ENCODE assay signal across 28 cellular contexts in genomic region chr15:67369359-67369758, GRCh38.
"Had no signal": no experiment of that assay in that cellular context is flagged by ENCODE, and none has a peak within 500 bp of the region (broad histone marks: within the 10 kb centered on the region; RNA-seq: fewer than 3 reads in every experiment).

No MANE protein-coding gene starts in this region.

- H3K27ac ChIP-seq: colonic mucosa, coronary artery, dorsolateral prefrontal cortex, epithelial cell of prostate, esophagus muscularis mucosa, esophagus squamous epithelium, foreskin keratinocyte, gastrocnemius medialis, gastroesophageal sphincter, heart left ventricle, heart right ventricle had no signal

- H3K27me3 Mint-ChIP-seq: dendritic cell treated with granulocyte-macrophage colony-stimulating factor and Interleukin-4, amounts not matched to agents 40 ng/mL and 50 ng/mL, for 4 days had no signal

- H3K9me3 Mint-ChIP-seq: dendritic cell treated with granulocyte-macrophage colony-stimulating factor and Interleukin-4, amounts not matched to agents 40 ng/mL and 50 ng/mL, for 4 days; effector memory CD8-positive, alpha-beta T cell; endodermal cell had no signal

- H3K36me3 ChIP-seq: colonic mucosa, esophagus muscularis mucosa, esophagus squamous epithelium, gastrocnemius medialis, gastroesophageal sphincter, heart left ventricle, heart right ventricle had no signal

- DNase-seq: colonic mucosa; cortex of kidney; dermis blood vessel endothelial cell; dorsolateral prefrontal cortex; effector CD4-positive, alpha-beta T cell; effector CD8-positive, alpha-beta T cell; effector memory CD4-positive, alpha-beta T cell; effector memory CD8-positive, alpha-beta T cell; endodermal cell; esophagus squamous epithelium; foreskin fibroblast; foreskin keratinocyte; foreskin melanocyte; gastrocnemius medialis; glutamatergic neuron; head of caudate nucleus; heart left ventricle; heart right ventricle had no signal

- FAIRE-seq: colon, endometrium, endothelial cell of umbilical vein, frontal cortex had no signal

- H3K27ac Mint-ChIP-seq: dendritic cell treated with granulocyte-macrophage colony-stimulating factor and Interleukin-4, amounts not matched to agents 40 ng/mL and 50 ng/mL, for 4 days; effector memory CD8-positive, alpha-beta T cell; endodermal cell had no signal

- H3K4me1 ChIP-seq: colonic mucosa, esophagus muscularis mucosa, esophagus squamous epithelium, foreskin keratinocyte, gastrocnemius medialis, gastroesophageal sphincter, heart left ventricle, heart right ventricle had no signal

- H3K27me3 ChIP-seq: colonic mucosa, dorsolateral prefrontal cortex, esophagus muscularis mucosa, esophagus squamous epithelium, gastrocnemius medialis, gastroesophageal sphincter, heart left ventricle had no signal

- H3K9me3 ChIP-seq: colonic mucosa, esophagus muscularis mucosa, esophagus squamous epithelium, gastrocnemius medialis, gastroesophageal sphincter, heart left ventricle, heart right ventricle had no signal

- H3K4me3 Mint-ChIP-seq: dendritic cell treated with granulocyte-macrophage colony-stimulating factor and Interleukin-4, amounts not matched to agents 40 ng/mL and 50 ng/mL, for 4 days; effector memory CD8-positive, alpha-beta T cell; endodermal cell had no signal

- ATAC-seq: effector memory CD8-positive, alpha-beta T cell; esophagus mucosa; foreskin keratinocyte; gastrocnemius medialis; gastroesophageal sphincter; heart left ventricle; heart right ventricle had no signal

- H3K4me3 ChIP-seq: colonic mucosa, coronary artery, dorsolateral prefrontal cortex, esophagus muscularis mucosa, esophagus squamous epithelium, gastrocnemius medialis, gastroesophageal sphincter, heart left ventricle, heart right ventricle had no signal
